ENCODE assay signal across 8 cellular contexts in genomic region chr12:129089576-129089975, GRCh38.
"Had no signal": no experiment of that assay in that cellular context is flagged by ENCODE, and none has a peak within 500 bp of the region (broad histone marks: within the 10 kb centered on the region; RNA-seq: fewer than 3 reads in every experiment).

No MANE protein-coding gene starts in this region.

- FAIRE-seq: HepG2, HTR-8/SVneo, K562 had no signal

- H3K27me3 Mint-ChIP-seq: IgD-negative memory B cell had no signal

- H3K27ac ChIP-seq: HL-60 had no signal

- ATAC-seq: HepG2, K562 had no signal

- H3K36me3 Mint-ChIP-seq: IgD-negative memory B cell had no signal

- H3K4me3 Mint-ChIP-seq: IgD-negative memory B cell had no signal

- H3K4me1 Mint-ChIP-seq: IgD-negative memory B cell had no signal

- H3K4me3 ChIP-seq: K562 had no signal

- H3K27ac Mint-ChIP-seq: IgD-negative memory B cell had no signal

- DNase-seq: IMR-90, KBM-7, KG1 had no signal
